In the genomic region with DNA sequence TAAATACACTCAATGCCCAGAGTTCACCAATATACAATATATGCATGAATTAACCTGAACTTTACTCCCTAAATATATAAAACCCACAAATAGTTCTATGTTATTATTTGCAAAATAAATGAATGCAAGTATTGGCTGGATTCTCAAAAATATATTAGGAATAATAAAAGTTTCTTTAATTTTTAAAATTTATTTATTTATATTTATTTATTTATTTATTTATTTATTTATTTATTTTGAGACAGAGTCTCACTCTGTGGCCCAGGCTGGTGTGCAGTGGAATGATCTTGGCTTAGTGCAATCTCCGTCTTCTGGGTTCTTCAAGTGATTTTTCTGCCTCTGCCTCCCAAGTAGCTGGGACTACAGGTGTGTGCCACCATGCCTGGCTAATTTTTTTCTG, we compare ENCODE assay signal across 29 cellular contexts.
"Had no signal": no experiment of that assay in that cellular context is flagged by ENCODE, and none has a peak within 500 bp of the region (broad histone marks: within the 10 kb centered on the region; RNA-seq: fewer than 3 reads in every experiment).

No MANE protein-coding gene starts in this region.

- DNase-seq: stimulated activated CD4-positive, alpha-beta T cell treated with anti-CD3 and anti-CD28 coated beads, Interleukin-2, amount 100 ng/mL, for 48 hours; stimulated activated CD4-positive, alpha-beta T cell treated with anti-CD3 and anti-CD28 coated beads, Interleukin-4, amount 100 ng/mL, for 1 hour; stimulated activated CD4-positive, alpha-beta T cell treated with anti-CD3 and anti-CD28 coated beads, Interleukin-4, amount 100 ng/mL, for 24 hours; stimulated activated CD4-positive, alpha-beta T cell treated with anti-CD3 and anti-CD28 coated beads, Interleukin-4, amount 100 ng/mL, for 4 hours; stimulated activated CD8-positive, alpha-beta memory T cell treated with anti-CD3 and anti-CD28 coated beads, Interleukin-4, amount 100 ng/mL, for 48 hours; stimulated activated naive B cell treated with anti-CD40 and anti-IgM and Interleukin-4, amounts not matched to agents 10 μg/mL and 1 μg/mL and 100 μg/mL, for 72 hours; stimulated activated naive CD4-positive, alpha-beta T cell; stimulated activated naive CD4-positive, alpha-beta T cell treated with Interleukin-2 at 50 U/mL for 16 hours; stimulated activated naive CD8-positive, alpha-beta T cell treated with anti-CD3 and anti-CD28 coated beads, Interleukin-15, amount 100 ng/mL, for 72 hours; stimulated activated naive CD8-positive, alpha-beta T cell treated with anti-CD3 and anti-CD28 coated beads, Interleukin-15, Interleukin-2, amounts not matched to agents 100 U/mL and 50 U/mL, for 24 hours; stomach; substantia nigra; testis; thyroid gland; tibial artery; transverse colon; trophoblast cell; upper lobe of left lung; upper lobe of right lung; uterus had no signal

- FAIRE-seq: urothelium cell line had no signal

- H3K36me3 ChIP-seq: stomach, suprapubic skin, thoracic aorta, thyroid gland, tibial artery, tibial nerve, transverse colon, upper lobe of left lung, upper lobe of right lung, uterus, vagina had no signal

- H3K4me3 Mint-ChIP-seq: stimulated activated effector memory CD8-positive, alpha-beta T cell treated with anti-CD3 and anti-CD28 coated beads, Interleukin-12 subunit alpha, Interleukin-12 subunit beta, amount 100 ng/mL, for 72 hours; stimulated activated memory B cell treated with anti-CD40 and anti-IgM and Interleukin-4, amounts not matched to agents 10 μg/mL and 1 μg/mL and 100 μg/mL, for 72 hours; stimulated activated naive B cell treated with anti-CD40 and anti-IgM and Interleukin-4, amounts not matched to agents 10 μg/mL and 1 μg/mL and 100 μg/mL, for 72 hours; stimulated activated naive CD8-positive, alpha-beta T cell treated with anti-CD3 and anti-CD28 coated beads, Interleukin-15, amount 100 ng/mL, for 72 hours; stimulated activated naive CD8-positive, alpha-beta T cell treated with anti-CD3 and anti-CD28 coated beads, Interleukin-15, Interleukin-2, amounts not matched to agents 100 ng/mL and 50 ng/mL, for 24 hours; type B pancreatic cell had no signal

- H3K4me3 ChIP-seq: stomach, suprapubic skin, testis, thoracic aorta, thyroid gland, tibial artery, tibial nerve, transverse colon, upper lobe of left lung, upper lobe of right lung, uterus, vagina had no signal

- H3K9me3 Mint-ChIP-seq: stimulated activated effector memory CD8-positive, alpha-beta T cell treated with anti-CD3 and anti-CD28 coated beads, Interleukin-12 subunit alpha, Interleukin-12 subunit beta, amount 100 ng/mL, for 72 hours; stimulated activated memory B cell treated with anti-CD40 and anti-IgM and Interleukin-4, amounts not matched to agents 10 μg/mL and 1 μg/mL and 100 μg/mL, for 72 hours; stimulated activated naive B cell treated with anti-CD40 and anti-IgM and Interleukin-4, amounts not matched to agents 10 μg/mL and 1 μg/mL and 100 μg/mL, for 72 hours; stimulated activated naive CD8-positive, alpha-beta T cell treated with anti-CD3 and anti-CD28 coated beads, Interleukin-15, amount 100 ng/mL, for 72 hours; stimulated activated naive CD8-positive, alpha-beta T cell treated with anti-CD3 and anti-CD28 coated beads, Interleukin-15, Interleukin-2, amounts not matched to agents 100 ng/mL and 50 ng/mL, for 24 hours; type B pancreatic cell had no signal

- ATAC-seq: stimulated activated effector memory CD8-positive, alpha-beta T cell treated with anti-CD3 and anti-CD28 coated beads, Interleukin-12 subunit alpha, Interleukin-12 subunit beta, amount 100 ng/mL, for 72 hours; stimulated activated memory B cell treated with anti-CD40 and anti-IgM and Interleukin-4, amounts not matched to agents 10 μg/mL and 1 μg/mL and 100 μg/mL, for 72 hours; stimulated activated naive B cell treated with anti-CD40 and anti-IgM and Interleukin-4, amounts not matched to agents 10 μg/mL and 1 μg/mL and 100 μg/mL, for 72 hours; stimulated activated naive CD8-positive, alpha-beta T cell treated with anti-CD3 and anti-CD28 coated beads, Interleukin-15, amount 100 ng/mL, for 72 hours; stimulated activated naive CD8-positive, alpha-beta T cell treated with anti-CD3 and anti-CD28 coated beads, Interleukin-15, Interleukin-2, amounts not matched to agents 100 U/mL and 50 U/mL, for 24 hours; upper lobe of right lung had no signal

- H3K36me3 Mint-ChIP-seq: stimulated activated effector memory CD8-positive, alpha-beta T cell treated with anti-CD3 and anti-CD28 coated beads, Interleukin-12 subunit alpha, Interleukin-12 subunit beta, amount 100 ng/mL, for 72 hours; stimulated activated memory B cell treated with anti-CD40 and anti-IgM and Interleukin-4, amounts not matched to agents 10 μg/mL and 1 μg/mL and 100 μg/mL, for 72 hours; stimulated activated naive B cell treated with anti-CD40 and anti-IgM and Interleukin-4, amounts not matched to agents 10 μg/mL and 1 μg/mL and 100 μg/mL, for 72 hours; type B pancreatic cell had no signal

- H3K27me3 ChIP-seq: stomach, suprapubic skin, testis, thyroid gland, tibial artery, tibial nerve, transverse colon, upper lobe of left lung, upper lobe of right lung, uterus, vagina had no signal

- H3K27ac Mint-ChIP-seq: stimulated activated effector memory CD8-positive, alpha-beta T cell treated with anti-CD3 and anti-CD28 coated beads, Interleukin-12 subunit alpha, Interleukin-12 subunit beta, amount 100 ng/mL, for 72 hours; stimulated activated memory B cell treated with anti-CD40 and anti-IgM and Interleukin-4, amounts not matched to agents 10 μg/mL and 1 μg/mL and 100 μg/mL, for 72 hours; stimulated activated naive B cell treated with anti-CD40 and anti-IgM and Interleukin-4, amounts not matched to agents 10 μg/mL and 1 μg/mL and 100 μg/mL, for 72 hours; stimulated activated naive CD8-positive, alpha-beta T cell treated with anti-CD3 and anti-CD28 coated beads, Interleukin-15, amount 100 ng/mL, for 72 hours; stimulated activated naive CD8-positive, alpha-beta T cell treated with anti-CD3 and anti-CD28 coated beads, Interleukin-15, Interleukin-2, amounts not matched to agents 100 ng/mL and 50 ng/mL, for 24 hours; type B pancreatic cell had no signal

- H3K4me1 ChIP-seq: stomach, suprapubic skin, testis, thyroid gland, tibial artery, tibial nerve, upper lobe of left lung, upper lobe of right lung, uterus, vagina had no signal

- H3K9me3 ChIP-seq: stomach, suprapubic skin, testis, thoracic aorta, thyroid gland, tibial artery, tibial nerve, transverse colon, upper lobe of left lung, upper lobe of right lung, uterus, vagina had no signal

- H3K27me3 Mint-ChIP-seq: stimulated activated memory B cell treated with anti-CD40 and anti-IgM and Interleukin-4, amounts not matched to agents 10 μg/mL and 1 μg/mL and 100 μg/mL, for 72 hours; stimulated activated naive B cell treated with anti-CD40 and anti-IgM and Interleukin-4, amounts not matched to agents 10 μg/mL and 1 μg/mL and 100 μg/mL, for 72 hours; stimulated activated naive CD8-positive, alpha-beta T cell treated with anti-CD3 and anti-CD28 coated beads, Interleukin-15, amount 100 ng/mL, for 72 hours; stimulated activated naive CD8-positive, alpha-beta T cell treated with anti-CD3 and anti-CD28 coated beads, Interleukin-15, Interleukin-2, amounts not matched to agents 100 ng/mL and 50 ng/mL, for 24 hours; type B pancreatic cell had no signal

- H3K27ac ChIP-seq: stomach, suprapubic skin, testis, thoracic aorta, thyroid gland, tibial artery, tibial nerve, transverse colon, upper lobe of left lung, upper lobe of right lung, uterus, vagina had no signal

- H3K4me1 Mint-ChIP-seq: stimulated activated effector memory CD8-positive, alpha-beta T cell treated with anti-CD3 and anti-CD28 coated beads, Interleukin-12 subunit alpha, Interleukin-12 subunit beta, amount 100 ng/mL, for 72 hours; stimulated activated memory B cell treated with anti-CD40 and anti-IgM and Interleukin-4, amounts not matched to agents 10 μg/mL and 1 μg/mL and 100 μg/mL, for 72 hours; stimulated activated naive B cell treated with anti-CD40 and anti-IgM and Interleukin-4, amounts not matched to agents 10 μg/mL and 1 μg/mL and 100 μg/mL, for 72 hours; stimulated activated naive CD8-positive, alpha-beta T cell treated with anti-CD3 and anti-CD28 coated beads, Interleukin-15, amount 100 ng/mL, for 72 hours had no signal
